Comparison of ENCODE assay signal across 1 cellular context in the genomic region with DNA sequence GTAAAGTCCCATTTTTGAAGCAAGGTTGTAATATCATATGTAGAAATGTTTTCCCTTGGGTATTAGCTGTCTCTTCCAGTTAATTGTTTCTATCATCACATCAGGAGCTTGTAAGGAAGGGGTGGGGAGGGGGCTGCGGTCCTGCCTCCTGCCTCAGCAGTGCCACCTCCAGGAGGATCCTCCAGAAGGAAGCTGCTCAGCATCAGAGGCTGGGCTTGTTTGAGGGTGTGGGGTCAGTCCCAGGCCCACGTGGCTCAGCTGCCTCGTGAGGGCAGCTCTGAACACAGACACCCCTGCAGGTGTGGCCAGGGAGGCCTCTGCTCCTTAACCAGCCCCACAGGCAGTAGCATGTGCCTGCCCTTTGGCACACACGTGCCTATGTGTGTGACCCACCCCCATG.
TF ChIP-seq lines count a peak whose summit lies in the region.

No MANE protein-coding gene starts in this region.

TF ChIP-seq in A549, 52 proteins besides CTCF, POLR2A, EP300 and RAD21:
- TF ChIP-seq TP53 (CRISPR knock-in tag; IDR thresholded peaks at IDR 0.05) (no peak), JUN (IDR thresholded peaks at IDR 0.05) (no peak), EHF (CRISPR knock-in tag; IDR thresholded peaks at IDR 0.05) (no peak), RFX5 (IDR thresholded peaks at IDR 0.05) (no peak)
